18 cellular contexts compared by ENCODE assay signal in the genomic region with DNA sequence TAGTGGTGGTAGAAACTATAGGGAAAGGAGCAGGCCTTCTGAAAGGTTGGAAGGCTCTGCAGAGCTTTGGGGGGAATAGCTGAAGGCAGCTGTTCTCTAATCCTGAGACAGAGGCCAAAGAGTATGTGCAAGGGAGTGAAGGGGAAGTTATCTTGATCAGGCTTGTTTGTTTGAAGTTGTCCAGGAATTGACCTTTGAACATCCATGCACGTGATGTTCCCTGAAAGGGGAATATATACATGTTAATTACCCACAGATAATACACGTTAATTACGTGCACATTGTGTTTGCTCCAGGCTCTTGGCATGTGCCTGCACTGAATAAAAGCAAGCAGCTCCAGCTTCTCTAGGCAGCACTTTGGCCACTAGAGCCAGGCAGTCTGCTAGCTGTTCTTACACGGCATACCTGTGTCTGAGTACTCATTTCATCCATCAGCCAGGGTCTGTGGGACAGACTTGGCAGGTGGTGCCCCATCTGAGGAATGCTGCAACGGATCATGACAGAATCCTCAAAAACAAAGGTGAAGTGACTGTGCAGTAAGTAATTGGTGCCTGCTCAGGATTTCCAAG. TPM values are rescaled to one million over a fixed set of nuclear protein-coding genes. Genes with fewer than 3 reads are reported as not detected.
DNase-seq lines count a peak whose midpoint lies in the region; ATAC-seq and TF ChIP-seq lines count a peak whose summit lies in the region.
"Had no signal": no experiment of that assay in that cellular context is flagged by ENCODE, and none has a peak within 500 bp of the region (broad histone marks: within the 10 kb centered on the region; RNA-seq: fewer than 3 reads in every experiment).

No MANE protein-coding gene starts in this region.

- BruUV-seq in Caco-2 (replicated peaks; lab: Mats Ljungman, UMichigan), result no TSS peak

- CTCF ChIA-PET in Caco-2 (lab: Charles Lee), result interaction anchor here (1.1 kb wide), 1 partner anchor 55 kb away, joined by 3 read pairs; no protein-coding TSS in a partner anchor

- POLR2A ChIA-PET in Caco-2 (lab: Charles Lee), result no interaction called here

- peak overlapping the region; percentile 60 for H3K27ac ChIP-seq in 22Rv1
- H3K27ac ChIP-seq: BLaER1 had no signal

- H3K9me3 Mint-ChIP-seq in Caco-2 (ENCODE audit: unreplicated experiment), result peaks cover 49% of the 10 kb centered on the region
- H3K9me3 Mint-ChIP-seq: CD4-positive, alpha-beta T cell had no signal

- ATAC-seq in left colon (peak; percentile 98), HG02938 (IDR thresholded peaks at IDR 0.05; ENCODE audit: unreplicated experiment) (no peak), HG03520 (IDR thresholded peaks at IDR 0.05; ENCODE audit: unreplicated experiment) (no peak), left cardiac atrium (no peak)
- ATAC-seq: HCT116 had no signal

- H3K4me3 Mint-ChIP-seq in Caco-2 (ENCODE audit: unreplicated experiment), result no peak overlapping the region
- H3K4me3 Mint-ChIP-seq: CD4-positive, alpha-beta T cell had no signal

- no peaks in the 10 kb centered on the region for H3K27me3 ChIP-seq in Caco-2 (replicated peaks; ENCODE audit: control insufficient read depth, insufficient read depth, low read length)
- H3K27me3 ChIP-seq: BLaER1 had no signal

- H3K9me3 ChIP-seq in Caco-2, result 0 out of 2 replicates have a peak, but pooled peaks cover 4% of the 10 kb centered on the region

- peaks cover 5% of the 10 kb centered on the region for H3K27me3 Mint-ChIP-seq in Caco-2 (ENCODE audit: insufficient read depth, unreplicated experiment)

- DNase-seq in Caco-2, result peak; percentile 21 to 40
- DNase-seq in SW480 (ENCODE audit: low spot score), result peak; percentile 46
- DNase-seq in left colon, result peak; percentile 23 to 25
- no peak for DNase-seq in left cardiac atrium
- DNase-seq: ACHN; Calu3; CD4-positive, alpha-beta T cell; DMS79; NCI-H1092; NCI-H1436; NCI-H187 treated with DMSO at 0.1 percent for 48 hours; NCI-H82; Right ventricle myocardium superior had no signal

- peaks cover 12% of the 10 kb centered on the region for H3K4me1 Mint-ChIP-seq in Caco-2 (ENCODE audit: low read depth, unreplicated experiment)

- H3K36me3 ChIP-seq in Caco-2 (ENCODE audit: control insufficient read depth, insufficient read depth, low read length), result no peaks in the 10 kb centered on the region
- H3K36me3 ChIP-seq: BLaER1 had no signal

- peak overlapping the region; percentile 65 for H3K27ac Mint-ChIP-seq in Caco-2 (ENCODE audit: unreplicated experiment)
- H3K27ac Mint-ChIP-seq: CD4-positive, alpha-beta T cell had no signal

- no peak for TF ChIP-seq CTCF in 22Rv1 (IDR thresholded peaks at IDR 0.05)
- no peak for TF ChIP-seq CTCF in Caco-2 (IDR thresholded peaks at IDR 0.05; ENCODE audit: insufficient read depth in 1 of 2, low read depth in 1 of 2, low read length in 1 of 2, severe bottlenecking in 1 of 2, unreplicated experiment in 1 of 2)

- intact Hi-C loops in Caco-2 (cut with micrococcal nuclease; ENCODE audit: unreplicated experiment) (no loop called here), left colon (cut with DNase I, micrococcal nuclease) (no loop called here), left cardiac atrium (cut with DNase I) (no loop called here)

- H3K36me3 Mint-ChIP-seq in Caco-2 (ENCODE audit: insufficient read depth, unreplicated experiment), result no peaks in the 10 kb centered on the region

- peaks cover 10% of the 10 kb centered on the region for H3K4me1 ChIP-seq in Caco-2
- H3K4me1 ChIP-seq: BLaER1 had no signal

- no peak overlapping the region for H3K4me3 ChIP-seq in Caco-2 (ENCODE audit: low read depth, low read length)
- H3K4me3 ChIP-seq: BLaER1 had no signal

RNA-seq across cellular contexts. Expression of gene STARD3NL, which starts 18.0 kb away (rescaled TPM):
- total RNA-seq in Caco-2 (2022) (32.6 and 33.5 TPM in 2 replicates), left colon (10 to 100 TPM; 22.6 to 30.2 TPM), left cardiac atrium (10 to 100 TPM; 31.8 to 34.8 TPM)
